Comparison of ENCODE assay signal across 1 cellular context in the genomic region with DNA sequence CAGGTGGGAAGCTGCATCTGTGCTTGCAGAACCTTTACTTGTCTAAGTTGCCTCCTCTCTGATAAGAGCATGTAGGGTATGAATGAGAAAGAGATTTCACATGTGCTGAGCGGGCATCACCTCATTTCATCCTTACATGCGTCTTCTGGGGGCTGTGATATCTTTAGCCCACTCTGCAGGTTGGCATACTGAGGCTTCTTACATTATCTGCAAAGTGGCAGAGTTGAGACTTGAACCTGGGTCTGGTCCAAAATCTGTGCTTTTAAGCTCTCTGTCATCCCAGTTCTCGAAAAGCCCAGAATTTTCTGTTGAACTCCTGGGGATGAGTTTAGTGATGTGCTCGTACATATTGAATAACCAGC.
TF ChIP-seq lines count a peak whose summit lies in the region.

No MANE protein-coding gene starts in this region.

TF ChIP-seq in HepG2, 621 proteins besides CTCF, POLR2A, EP300 and RAD21 (continued from another document and continues in another):
- TF ChIP-seq, protein P1, sequence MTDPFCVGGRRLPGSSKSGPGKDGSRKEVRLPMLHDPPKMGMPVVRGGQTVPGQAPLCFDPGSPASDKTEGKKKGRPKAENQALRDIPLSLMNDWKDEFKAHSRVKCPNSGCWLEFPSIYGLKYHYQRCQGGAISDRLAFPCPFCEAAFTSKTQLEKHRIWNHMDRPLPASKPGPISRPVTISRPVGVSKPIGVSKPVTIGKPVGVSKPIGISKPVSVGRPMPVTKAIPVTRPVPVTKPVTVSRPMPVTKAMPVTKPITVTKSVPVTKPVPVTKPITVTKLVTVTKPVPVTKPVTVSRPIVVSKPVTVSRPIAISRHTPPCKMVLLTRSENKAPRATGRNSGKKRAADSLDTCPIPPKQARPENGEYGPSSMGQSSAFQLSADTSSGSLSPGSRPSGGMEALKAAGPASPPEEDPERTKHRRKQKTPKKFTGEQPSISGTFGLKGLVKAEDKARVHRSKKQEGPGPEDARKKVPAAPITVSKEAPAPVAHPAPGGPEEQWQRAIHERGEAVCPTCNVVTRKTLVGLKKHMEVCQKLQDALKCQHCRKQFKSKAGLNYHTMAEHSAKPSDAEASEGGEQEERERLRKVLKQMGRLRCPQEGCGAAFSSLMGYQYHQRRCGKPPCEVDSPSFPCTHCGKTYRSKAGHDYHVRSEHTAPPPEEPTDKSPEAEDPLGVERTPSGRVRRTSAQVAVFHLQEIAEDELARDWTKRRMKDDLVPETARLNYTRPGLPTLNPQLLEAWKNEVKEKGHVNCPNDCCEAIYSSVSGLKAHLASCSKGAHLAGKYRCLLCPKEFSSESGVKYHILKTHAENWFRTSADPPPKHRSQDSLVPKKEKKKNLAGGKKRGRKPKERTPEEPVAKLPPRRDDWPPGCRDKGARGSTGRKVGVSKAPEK (CRISPR knock-in tag; IDR thresholded peaks at IDR 0.05; ENCODE audit: borderline replicate concordance): no peak
- TF ChIP-seq TCF12 (IDR thresholded peaks at IDR 0.05): no peak
- TF ChIP-seq TCF12 (CRISPR knock-in tag; IDR thresholded peaks at IDR 0.05): no peak
- TF ChIP-seq, protein P2, sequence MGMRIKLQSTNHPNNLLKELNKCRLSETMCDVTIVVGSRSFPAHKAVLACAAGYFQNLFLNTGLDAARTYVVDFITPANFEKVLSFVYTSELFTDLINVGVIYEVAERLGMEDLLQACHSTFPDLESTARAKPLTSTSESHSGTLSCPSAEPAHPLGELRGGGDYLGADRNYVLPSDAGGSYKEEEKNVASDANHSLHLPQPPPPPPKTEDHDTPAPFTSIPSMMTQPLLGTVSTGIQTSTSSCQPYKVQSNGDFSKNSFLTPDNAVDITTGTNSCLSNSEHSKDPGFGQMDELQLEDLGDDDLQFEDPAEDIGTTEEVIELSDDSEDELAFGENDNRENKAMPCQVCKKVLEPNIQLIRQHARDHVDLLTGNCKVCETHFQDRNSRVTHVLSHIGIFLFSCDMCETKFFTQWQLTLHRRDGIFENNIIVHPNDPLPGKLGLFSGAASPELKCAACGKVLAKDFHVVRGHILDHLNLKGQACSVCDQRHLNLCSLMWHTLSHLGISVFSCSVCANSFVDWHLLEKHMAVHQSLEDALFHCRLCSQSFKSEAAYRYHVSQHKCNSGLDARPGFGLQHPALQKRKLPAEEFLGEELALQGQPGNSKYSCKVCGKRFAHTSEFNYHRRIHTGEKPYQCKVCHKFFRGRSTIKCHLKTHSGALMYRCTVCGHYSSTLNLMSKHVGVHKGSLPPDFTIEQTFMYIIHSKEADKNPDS (CRISPR knock-in tag; IDR thresholded peaks at IDR 0.05): no peak
- TF ChIP-seq, protein P3, sequence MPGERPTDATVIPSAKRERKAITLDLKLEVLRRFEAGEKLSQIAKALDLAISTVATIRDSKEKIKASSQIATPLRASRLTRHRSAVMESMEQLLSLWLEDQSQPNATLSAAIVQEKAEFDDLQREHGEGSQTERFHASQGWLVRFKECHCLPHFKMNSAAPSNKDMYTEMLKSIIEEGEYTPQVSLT (CRISPR knock-in tag; IDR thresholded peaks at IDR 0.05; ENCODE audit: borderline replicate concordance, low read depth): no peak
- peak; percentile 3; the same call in 1 of the 2 replicates for TF ChIP-seq MED1 (CRISPR knock-in tag; IDR thresholded peaks at IDR 0.05)
- TF ChIP-seq KLF15 (CRISPR knock-in tag; IDR thresholded peaks at IDR 0.05; ENCODE audit: borderline replicate concordance): no peak
- TF ChIP-seq, protein P4, sequence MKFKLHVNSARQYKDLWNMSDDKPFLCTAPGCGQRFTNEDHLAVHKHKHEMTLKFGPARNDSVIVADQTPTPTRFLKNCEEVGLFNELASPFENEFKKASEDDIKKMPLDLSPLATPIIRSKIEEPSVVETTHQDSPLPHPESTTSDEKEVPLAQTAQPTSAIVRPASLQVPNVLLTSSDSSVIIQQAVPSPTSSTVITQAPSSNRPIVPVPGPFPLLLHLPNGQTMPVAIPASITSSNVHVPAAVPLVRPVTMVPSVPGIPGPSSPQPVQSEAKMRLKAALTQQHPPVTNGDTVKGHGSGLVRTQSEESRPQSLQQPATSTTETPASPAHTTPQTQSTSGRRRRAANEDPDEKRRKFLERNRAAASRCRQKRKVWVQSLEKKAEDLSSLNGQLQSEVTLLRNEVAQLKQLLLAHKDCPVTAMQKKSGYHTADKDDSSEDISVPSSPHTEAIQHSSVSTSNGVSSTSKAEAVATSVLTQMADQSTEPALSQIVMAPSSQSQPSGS (CRISPR knock-in tag; IDR thresholded peaks at IDR 0.05): no peak
- TF ChIP-seq ZNF619 (CRISPR knock-in tag; IDR thresholded peaks at IDR 0.05): no peak
- no peak for TF ChIP-seq ZNF761 (CRISPR knock-in tag; conservative IDR thresholded peaks at IDR 0.05)
- TF ChIP-seq, protein P5, sequence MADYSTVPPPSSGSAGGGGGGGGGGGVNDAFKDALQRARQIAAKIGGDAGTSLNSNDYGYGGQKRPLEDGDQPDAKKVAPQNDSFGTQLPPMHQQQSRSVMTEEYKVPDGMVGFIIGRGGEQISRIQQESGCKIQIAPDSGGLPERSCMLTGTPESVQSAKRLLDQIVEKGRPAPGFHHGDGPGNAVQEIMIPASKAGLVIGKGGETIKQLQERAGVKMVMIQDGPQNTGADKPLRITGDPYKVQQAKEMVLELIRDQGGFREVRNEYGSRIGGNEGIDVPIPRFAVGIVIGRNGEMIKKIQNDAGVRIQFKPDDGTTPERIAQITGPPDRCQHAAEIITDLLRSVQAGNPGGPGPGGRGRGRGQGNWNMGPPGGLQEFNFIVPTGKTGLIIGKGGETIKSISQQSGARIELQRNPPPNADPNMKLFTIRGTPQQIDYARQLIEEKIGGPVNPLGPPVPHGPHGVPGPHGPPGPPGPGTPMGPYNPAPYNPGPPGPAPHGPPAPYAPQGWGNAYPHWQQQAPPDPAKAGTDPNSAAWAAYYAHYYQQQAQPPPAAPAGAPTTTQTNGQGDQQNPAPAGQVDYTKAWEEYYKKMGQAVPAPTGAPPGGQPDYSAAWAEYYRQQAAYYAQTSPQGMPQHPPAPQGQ (CRISPR knock-in tag; IDR thresholded peaks at IDR 0.05; ENCODE audit: borderline replicate concordance): no peak; the same call in 1 of the 2 replicates
- TF ChIP-seq ZNF749 (CRISPR knock-in tag; IDR thresholded peaks at IDR 0.05; ENCODE audit: borderline replicate concordance): no peak
- TF ChIP-seq HDAC1 (CRISPR knock-in tag; IDR thresholded peaks at IDR 0.05): peak; percentile 12
- TF ChIP-seq, protein P6, sequence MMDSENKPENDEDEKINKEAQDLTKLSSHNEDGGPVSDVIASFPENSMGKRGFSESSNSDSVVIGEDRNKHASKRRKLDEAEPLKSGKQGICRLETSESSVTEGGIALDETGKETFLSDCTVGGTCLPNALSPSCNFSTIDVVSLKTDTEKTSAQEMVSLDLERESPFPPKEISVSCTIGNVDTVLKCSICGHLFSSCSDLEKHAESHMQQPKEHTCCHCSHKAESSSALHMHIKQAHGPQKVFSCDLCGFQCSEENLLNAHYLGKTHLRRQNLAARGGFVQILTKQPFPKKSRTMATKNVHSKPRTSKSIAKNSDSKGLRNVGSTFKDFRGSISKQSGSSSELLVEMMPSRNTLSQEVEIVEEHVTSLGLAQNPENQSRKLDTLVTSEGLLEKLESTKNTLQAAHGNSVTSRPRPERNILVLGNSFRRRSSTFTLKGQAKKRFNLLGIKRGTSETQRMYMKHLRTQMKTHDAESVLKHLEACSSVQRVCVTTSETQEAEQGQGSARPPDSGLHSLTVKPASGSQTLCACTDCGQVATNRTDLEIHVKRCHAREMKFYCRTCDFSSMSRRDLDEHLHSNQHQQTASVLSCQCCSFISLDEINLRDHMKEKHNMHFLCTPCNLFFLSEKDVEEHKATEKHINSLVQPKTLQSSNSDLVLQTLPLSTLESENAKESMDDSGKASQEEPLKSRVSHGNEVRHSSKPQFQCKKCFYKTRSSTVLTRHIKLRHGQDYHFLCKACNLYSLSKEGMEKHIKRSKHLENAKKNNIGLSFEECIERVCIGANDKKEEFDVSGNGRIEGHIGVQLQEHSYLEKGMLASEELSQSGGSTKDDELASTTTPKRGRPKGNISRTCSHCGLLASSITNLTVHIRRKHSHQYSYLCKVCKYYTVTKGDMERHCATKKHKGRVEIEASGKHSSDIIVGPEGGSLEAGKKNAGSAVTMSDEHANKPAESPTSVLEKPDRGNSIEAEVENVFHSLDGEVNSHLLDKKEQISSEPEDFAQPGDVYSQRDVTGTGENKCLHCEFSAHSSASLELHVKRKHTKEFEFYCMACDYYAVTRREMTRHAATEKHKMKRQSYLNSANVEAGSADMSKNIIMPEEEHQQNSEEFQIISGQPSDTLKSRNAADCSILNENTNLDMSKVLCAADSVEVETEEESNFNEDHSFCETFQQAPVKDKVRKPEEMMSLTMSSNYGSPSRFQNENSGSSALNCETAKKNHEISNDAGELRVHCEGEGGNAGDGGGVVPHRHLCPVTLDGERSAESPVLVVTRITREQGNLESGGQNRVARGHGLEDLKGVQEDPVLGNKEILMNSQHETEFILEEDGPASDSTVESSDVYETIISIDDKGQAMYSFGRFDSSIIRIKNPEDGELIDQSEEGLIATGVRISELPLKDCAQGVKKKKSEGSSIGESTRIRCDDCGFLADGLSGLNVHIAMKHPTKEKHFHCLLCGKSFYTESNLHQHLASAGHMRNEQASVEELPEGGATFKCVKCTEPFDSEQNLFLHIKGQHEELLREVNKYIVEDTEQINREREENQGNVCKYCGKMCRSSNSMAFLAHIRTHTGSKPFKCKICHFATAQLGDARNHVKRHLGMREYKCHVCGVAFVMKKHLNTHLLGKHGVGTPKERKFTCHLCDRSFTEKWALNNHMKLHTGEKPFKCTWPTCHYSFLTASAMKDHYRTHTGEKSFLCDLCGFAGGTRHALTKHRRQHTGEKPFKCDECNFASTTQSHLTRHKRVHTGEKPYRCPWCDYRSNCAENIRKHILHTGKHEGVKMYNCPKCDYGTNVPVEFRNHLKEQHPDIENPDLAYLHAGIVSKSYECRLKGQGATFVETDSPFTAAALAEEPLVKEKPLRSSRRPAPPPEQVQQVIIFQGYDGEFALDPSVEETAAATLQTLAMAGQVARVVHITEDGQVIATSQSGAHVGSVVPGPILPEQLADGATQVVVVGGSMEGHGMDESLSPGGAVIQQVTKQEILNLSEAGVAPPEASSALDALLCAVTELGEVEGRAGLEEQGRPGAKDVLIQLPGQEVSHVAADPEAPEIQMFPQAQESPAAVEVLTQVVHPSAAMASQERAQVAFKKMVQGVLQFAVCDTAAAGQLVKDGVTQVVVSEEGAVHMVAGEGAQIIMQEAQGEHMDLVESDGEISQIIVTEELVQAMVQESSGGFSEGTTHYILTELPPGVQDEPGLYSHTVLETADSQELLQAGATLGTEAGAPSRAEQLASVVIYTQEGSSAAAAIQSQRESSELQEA (CRISPR knock-in tag; IDR thresholded peaks at IDR 0.05; ENCODE audit: not compliant biosample characterization): no peak
- no peak for TF ChIP-seq KMT2B (CRISPR knock-in tag; IDR thresholded peaks at IDR 0.05)
- TF ChIP-seq IKZF1 (IDR thresholded peaks at IDR 0.05): no peak
- no peak for TF ChIP-seq GTF3A (CRISPR knock-in tag; conservative IDR thresholded peaks at IDR 0.05)
- TF ChIP-seq, protein P7, sequence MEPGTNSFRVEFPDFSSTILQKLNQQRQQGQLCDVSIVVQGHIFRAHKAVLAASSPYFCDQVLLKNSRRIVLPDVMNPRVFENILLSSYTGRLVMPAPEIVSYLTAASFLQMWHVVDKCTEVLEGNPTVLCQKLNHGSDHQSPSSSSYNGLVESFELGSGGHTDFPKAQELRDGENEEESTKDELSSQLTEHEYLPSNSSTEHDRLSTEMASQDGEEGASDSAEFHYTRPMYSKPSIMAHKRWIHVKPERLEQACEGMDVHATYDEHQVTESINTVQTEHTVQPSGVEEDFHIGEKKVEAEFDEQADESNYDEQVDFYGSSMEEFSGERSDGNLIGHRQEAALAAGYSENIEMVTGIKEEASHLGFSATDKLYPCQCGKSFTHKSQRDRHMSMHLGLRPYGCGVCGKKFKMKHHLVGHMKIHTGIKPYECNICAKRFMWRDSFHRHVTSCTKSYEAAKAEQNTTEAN (CRISPR knock-in tag; conservative IDR thresholded peaks at IDR 0.05): no peak
- no peak for TF ChIP-seq MAFK (conservative IDR thresholded peaks at IDR 0.05 in 1 of 2, IDR thresholded peaks at IDR 0.05 in 1 of 2; ENCODE audit: low read length in 2 of 2)
- TF ChIP-seq POLR2G (IDR thresholded peaks at IDR 0.05; ENCODE audit: low read depth, low read length): no peak
- no peak for TF ChIP-seq SP1 (IDR thresholded peaks at IDR 0.05)
- TF ChIP-seq SP1 (CRISPR knock-in tag; IDR thresholded peaks at IDR 0.05): no peak
- no peak for TF ChIP-seq ZNF615 (CRISPR knock-in tag; IDR thresholded peaks at IDR 0.05; ENCODE audit: borderline replicate concordance)
- 0 out of 2 replicates have a peak, but pooled peaks have one; percentile 65 for TF ChIP-seq ZMYM3 (CRISPR knock-in tag; IDR thresholded peaks at IDR 0.05)
- TF ChIP-seq, protein P8, sequence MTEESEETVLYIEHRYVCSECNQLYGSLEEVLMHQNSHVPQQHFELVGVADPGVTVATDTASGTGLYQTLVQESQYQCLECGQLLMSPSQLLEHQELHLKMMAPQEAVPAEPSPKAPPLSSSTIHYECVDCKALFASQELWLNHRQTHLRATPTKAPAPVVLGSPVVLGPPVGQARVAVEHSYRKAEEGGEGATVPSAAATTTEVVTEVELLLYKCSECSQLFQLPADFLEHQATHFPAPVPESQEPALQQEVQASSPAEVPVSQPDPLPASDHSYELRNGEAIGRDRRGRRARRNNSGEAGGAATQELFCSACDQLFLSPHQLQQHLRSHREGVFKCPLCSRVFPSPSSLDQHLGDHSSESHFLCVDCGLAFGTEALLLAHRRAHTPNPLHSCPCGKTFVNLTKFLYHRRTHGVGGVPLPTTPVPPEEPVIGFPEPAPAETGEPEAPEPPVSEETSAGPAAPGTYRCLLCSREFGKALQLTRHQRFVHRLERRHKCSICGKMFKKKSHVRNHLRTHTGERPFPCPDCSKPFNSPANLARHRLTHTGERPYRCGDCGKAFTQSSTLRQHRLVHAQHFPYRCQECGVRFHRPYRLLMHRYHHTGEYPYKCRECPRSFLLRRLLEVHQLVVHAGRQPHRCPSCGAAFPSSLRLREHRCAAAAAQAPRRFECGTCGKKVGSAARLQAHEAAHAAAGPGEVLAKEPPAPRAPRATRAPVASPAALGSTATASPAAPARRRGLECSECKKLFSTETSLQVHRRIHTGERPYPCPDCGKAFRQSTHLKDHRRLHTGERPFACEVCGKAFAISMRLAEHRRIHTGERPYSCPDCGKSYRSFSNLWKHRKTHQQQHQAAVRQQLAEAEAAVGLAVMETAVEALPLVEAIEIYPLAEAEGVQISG (CRISPR knock-in tag; IDR thresholded peaks at IDR 0.05): no peak
- TF ChIP-seq ZNF484 (CRISPR knock-in tag; IDR thresholded peaks at IDR 0.05; ENCODE audit: borderline replicate concordance, low read depth): no peak
- TF ChIP-seq HOXA7 (CRISPR knock-in tag; IDR thresholded peaks at IDR 0.05): no peak
- no peak for TF ChIP-seq ZNF143 (CRISPR knock-in tag; IDR thresholded peaks at IDR 0.05)
- no peak for TF ChIP-seq NFIB (CRISPR knock-in tag; IDR thresholded peaks at IDR 0.05; ENCODE audit: borderline replicate concordance)
- TF ChIP-seq SETDB1 (CRISPR knock-in tag; IDR thresholded peaks at IDR 0.05; ENCODE audit: borderline replicate concordance): no peak
- TF ChIP-seq ZNF629 (CRISPR knock-in tag; conservative IDR thresholded peaks at IDR 0.05): peak; percentile 99
- TF ChIP-seq ZMAT3 (CRISPR knock-in tag; conservative IDR thresholded peaks at IDR 0.05): no peak
- TF ChIP-seq, protein P9, sequence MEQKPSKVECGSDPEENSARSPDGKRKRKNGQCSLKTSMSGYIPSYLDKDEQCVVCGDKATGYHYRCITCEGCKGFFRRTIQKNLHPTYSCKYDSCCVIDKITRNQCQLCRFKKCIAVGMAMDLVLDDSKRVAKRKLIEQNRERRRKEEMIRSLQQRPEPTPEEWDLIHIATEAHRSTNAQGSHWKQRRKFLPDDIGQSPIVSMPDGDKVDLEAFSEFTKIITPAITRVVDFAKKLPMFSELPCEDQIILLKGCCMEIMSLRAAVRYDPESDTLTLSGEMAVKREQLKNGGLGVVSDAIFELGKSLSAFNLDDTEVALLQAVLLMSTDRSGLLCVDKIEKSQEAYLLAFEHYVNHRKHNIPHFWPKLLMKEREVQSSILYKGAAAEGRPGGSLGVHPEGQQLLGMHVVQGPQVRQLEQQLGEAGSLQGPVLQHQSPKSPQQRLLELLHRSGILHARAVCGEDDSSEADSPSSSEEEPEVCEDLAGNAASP (CRISPR knock-in tag; IDR thresholded peaks at IDR 0.05; ENCODE audit: borderline replicate concordance): no peak
- no peak for TF ChIP-seq SRF (IDR thresholded peaks at IDR 0.05; ENCODE audit: low read depth, low read length)
- no peak for TF ChIP-seq TBX2 (CRISPR knock-in tag; IDR thresholded peaks at IDR 0.05; ENCODE audit: borderline replicate concordance)
